27 cellular contexts compared by ENCODE assay signal in the genomic region with DNA sequence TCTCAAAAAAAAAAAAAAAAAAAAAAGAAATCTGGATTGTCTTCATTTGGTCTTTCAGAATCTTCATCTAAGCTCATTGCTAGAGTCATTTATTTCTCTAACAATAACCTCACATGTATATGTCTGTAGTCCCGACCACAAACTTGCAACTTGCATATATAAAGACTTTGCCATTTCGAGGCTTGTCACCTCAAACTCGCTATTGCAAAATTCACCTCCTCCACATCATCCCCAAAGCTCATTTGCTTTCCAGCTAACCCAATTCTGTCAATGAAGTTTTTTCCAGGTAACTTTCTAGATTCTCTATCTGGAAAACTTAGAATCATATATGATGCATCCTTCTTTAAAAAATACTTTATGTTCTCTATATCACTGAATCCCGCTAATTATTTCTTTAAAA.
"Had no signal": no experiment of that assay in that cellular context is flagged by ENCODE, and none has a peak within 500 bp of the region (broad histone marks: within the 10 kb centered on the region; RNA-seq: fewer than 3 reads in every experiment).

No MANE protein-coding gene starts in this region.

- ATAC-seq: stimulated activated effector memory CD8-positive, alpha-beta T cell treated with anti-CD3 and anti-CD28 coated beads, Interleukin-12 subunit alpha, Interleukin-12 subunit beta, amount 100 ng/mL, for 72 hours; stimulated activated memory B cell treated with anti-CD40 and anti-IgM and Interleukin-4, amounts not matched to agents 10 μg/mL and 1 μg/mL and 100 μg/mL, for 72 hours; stimulated activated naive B cell treated with anti-CD40 and anti-IgM and Interleukin-4, amounts not matched to agents 10 μg/mL and 1 μg/mL and 100 μg/mL, for 72 hours; stimulated activated naive CD8-positive, alpha-beta T cell treated with anti-CD3 and anti-CD28 coated beads, Interleukin-15, amount 100 ng/mL, for 72 hours; stimulated activated naive CD8-positive, alpha-beta T cell treated with anti-CD3 and anti-CD28 coated beads, Interleukin-15, Interleukin-2, amounts not matched to agents 100 U/mL and 50 U/mL, for 24 hours; upper lobe of right lung had no signal

- H3K4me1 ChIP-seq: stomach, suprapubic skin, testis, thyroid gland, tibial artery, tibial nerve, transverse colon, upper lobe of left lung, upper lobe of right lung, uterus, vagina had no signal

- H3K4me3 ChIP-seq: stomach, suprapubic skin, testis, thoracic aorta, thyroid gland, tibial artery, tibial nerve, transverse colon, upper lobe of left lung, upper lobe of right lung, uterus, vagina had no signal

- H3K9me3 ChIP-seq: stomach, suprapubic skin, testis, thoracic aorta, thyroid gland, tibial artery, tibial nerve, transverse colon, upper lobe of left lung, upper lobe of right lung, uterus, vagina had no signal

- DNase-seq: stimulated activated CD4-positive, alpha-beta T cell treated with anti-CD3 and anti-CD28 coated beads, Interleukin-2, amount 100 ng/mL, for 48 hours; stimulated activated CD4-positive, alpha-beta T cell treated with anti-CD3 and anti-CD28 coated beads, Interleukin-4, amount 100 ng/mL, for 1 hour; stimulated activated CD4-positive, alpha-beta T cell treated with anti-CD3 and anti-CD28 coated beads, Interleukin-4, amount 100 ng/mL, for 24 hours; stimulated activated CD4-positive, alpha-beta T cell treated with anti-CD3 and anti-CD28 coated beads, Interleukin-4, amount 100 ng/mL, for 4 hours; stimulated activated CD8-positive, alpha-beta memory T cell treated with anti-CD3 and anti-CD28 coated beads, Interleukin-4, amount 100 ng/mL, for 48 hours; stimulated activated naive B cell treated with anti-CD40 and anti-IgM and Interleukin-4, amounts not matched to agents 10 μg/mL and 1 μg/mL and 100 μg/mL, for 72 hours; stimulated activated naive CD4-positive, alpha-beta T cell; stimulated activated naive CD4-positive, alpha-beta T cell treated with Interleukin-2 at 50 U/mL for 16 hours; stimulated activated naive CD8-positive, alpha-beta T cell treated with anti-CD3 and anti-CD28 coated beads, Interleukin-15, amount 100 ng/mL, for 72 hours; stimulated activated naive CD8-positive, alpha-beta T cell treated with anti-CD3 and anti-CD28 coated beads, Interleukin-15, Interleukin-2, amounts not matched to agents 100 U/mL and 50 U/mL, for 24 hours; stomach; substantia nigra; testis; thyroid gland; tibial artery; transverse colon; trophoblast cell; upper lobe of right lung; uterus had no signal

- H3K27ac ChIP-seq: stomach, suprapubic skin, testis, thoracic aorta, thyroid gland, tibial artery, tibial nerve, transverse colon, upper lobe of left lung, upper lobe of right lung, uterus, vagina had no signal

- FAIRE-seq: urothelium cell line had no signal
